20 cellular contexts compared by ENCODE assay signal in genomic region chr11:18265949-18266348, GRCh38. TPM values are rescaled to one million over a fixed set of nuclear protein-coding genes. Genes with fewer than 3 reads are reported as not detected.
A peak's percentile ranks its signal among the peaks of the same experiment; 100 is the strongest.
DNase-seq lines count a peak whose midpoint lies in the region; ATAC-seq and TF ChIP-seq lines count a peak whose summit lies in the region.
"Had no signal": no experiment of that assay in that cellular context is flagged by ENCODE, and none has a peak within 500 bp of the region (broad histone marks: within the 10 kb centered on the region; RNA-seq: fewer than 3 reads in every experiment).

SAA1 (plus strand) TSS chr11:18266264; CDS start chr11:18266888, 624 bp downstream.

- H3K9me3 Mint-ChIP-seq in activated CD8-positive, alpha-beta memory T cell treated with anti-CD3 and anti-CD28 coated beads, Interleukin-2, amount 10 ng/mL, durations not matched to agents 7 days and 5 days (ENCODE audit: low read depth): no peaks in the 10 kb centered on the region
- no peaks in the 10 kb centered on the region for H3K9me3 Mint-ChIP-seq in WTC11
- H3K9me3 Mint-ChIP-seq: activated T-helper 17 cell treated with anti-CD3 and anti-CD28 coated beads, Interleukin-2, amount 50 U/mL, for 72 hours; CD8-positive, alpha-beta memory T cell; natural killer cell treated with Interleukin-12 subunit alpha and Interleukin-12 subunit beta and Interleukin-15 and Interleukin-18, amount 100 ng/mL, for 72 hours had no signal

- no peak for ATAC-seq in activated CD8-positive, alpha-beta memory T cell treated with anti-CD3 and anti-CD28 coated beads, Interleukin-2, amount 10 ng/mL, durations not matched to agents 7 days and 5 days
- ATAC-seq in WTC11: no peak
- ATAC-seq: activated T-helper 17 cell treated with anti-CD3 and anti-CD28 coated beads, Interleukin-2, amount 50 U/mL, for 72 hours; HCT116; natural killer cell treated with Interleukin-12 subunit alpha and Interleukin-12 subunit beta and Interleukin-15 and Interleukin-18, amount 100 ng/mL, for 72 hours had no signal

- POLR2A ChIA-PET in WTC11 (lab: Charles Lee): no interaction called here

- H3K4me1 Mint-ChIP-seq in activated CD8-positive, alpha-beta memory T cell treated with anti-CD3 and anti-CD28 coated beads, Interleukin-2, amount 10 ng/mL, durations not matched to agents 7 days and 5 days: peaks cover 36% of the 10 kb centered on the region
- peaks cover 7% of the 10 kb centered on the region; the same call in 1 of the 2 replicates for H3K4me1 Mint-ChIP-seq in WTC11

- H3K27ac Mint-ChIP-seq in activated CD8-positive, alpha-beta memory T cell treated with anti-CD3 and anti-CD28 coated beads, Interleukin-2, amount 10 ng/mL, durations not matched to agents 7 days and 5 days: peak within 1 kb of the TSS; percentile 31
- H3K27ac Mint-ChIP-seq in WTC11: no peak within 1 kb of the TSS
- H3K27ac Mint-ChIP-seq: activated T-helper 17 cell treated with anti-CD3 and anti-CD28 coated beads, Interleukin-2, amount 50 U/mL, for 72 hours had no signal

- H3K36me3 Mint-ChIP-seq in activated CD8-positive, alpha-beta memory T cell treated with anti-CD3 and anti-CD28 coated beads, Interleukin-2, amount 10 ng/mL, durations not matched to agents 7 days and 5 days: peaks cover 3% of the 10 kb centered on the region
- no peaks in the 10 kb centered on the region for H3K36me3 Mint-ChIP-seq in WTC11
- H3K36me3 Mint-ChIP-seq: CD8-positive, alpha-beta memory T cell; natural killer cell treated with Interleukin-12 subunit alpha and Interleukin-12 subunit beta and Interleukin-15 and Interleukin-18, amount 100 ng/mL, for 72 hours had no signal

- peaks cover 5% of the 10 kb centered on the region for H3K27me3 Mint-ChIP-seq in activated CD8-positive, alpha-beta memory T cell treated with anti-CD3 and anti-CD28 coated beads, Interleukin-2, amount 10 ng/mL, durations not matched to agents 7 days and 5 days
- H3K27me3 Mint-ChIP-seq in WTC11 (ENCODE audit: low read depth): no peaks in the 10 kb centered on the region
- H3K27me3 Mint-ChIP-seq: activated T-helper 17 cell treated with anti-CD3 and anti-CD28 coated beads, Interleukin-2, amount 50 U/mL, for 72 hours; CD8-positive, alpha-beta memory T cell had no signal

- CTCF ChIA-PET in activated CD8-positive, alpha-beta memory T cell treated with anti-CD3 and anti-CD28 coated beads, Interleukin-2, amount 10 ng/mL, durations not matched to agents 7 days and 5 days (lab: Charles Lee): no interaction called here
- CTCF ChIA-PET in WTC11 (lab: Charles Lee): interaction anchor here (1.0 to 2.4 kb wide), 4 partner anchors 22 to 456 kb away, joined by 4 to 7 read pairs (median 4); no protein-coding TSS in a partner anchor

- DNase-seq in activated CD8-positive, alpha-beta memory T cell treated with anti-CD3 and anti-CD28 coated beads, Interleukin-2, amount 10 ng/mL, durations not matched to agents 7 days and 5 days: no peak
- DNase-seq in activated CD8-positive, alpha-beta memory T cell treated with anti-CD3 and anti-CD28 coated beads for 24 hours: no peak
- peak; percentile 62 for DNase-seq in fibroblast of gingiva (ENCODE audit: low read depth)
- no peak for DNase-seq in mucosa of gallbladder (ENCODE audit: low spot score)
- DNase-seq in WTC11 (ENCODE audit: low spot score): no peak
- DNase-seq in NOMO-1 (lab: John Stamatoyannopoulos, UW; ENCODE audit: unreplicated experiment in 2 of 2): no peak
- no peak for DNase-seq in DMS53 (lab: John Stamatoyannopoulos, UW)
- no peak for DNase-seq in KG1 (lab: John Stamatoyannopoulos, UW)
- DNase-seq: 8988T; activated CD4-positive, alpha-beta T cell treated with anti-CD3 and anti-CD28 coated beads, Interleukin-2, amount 50 U/mL, for 48 hours; CD8-positive, alpha-beta memory T cell; glutamatergic neuron; NCI-H2029; right cardiac atrium; Right ventricle myocardium superior; stimulated activated CD4-positive, alpha-beta T cell treated with anti-CD3 and anti-CD28 coated beads, Interleukin-4, amount 100 ng/mL, for 1 hour; T-helper 9 cell had no signal

- TF ChIP-seq CTCF in WTC11 (IDR thresholded peaks at IDR 0.05): no peak

- H3K4me3 Mint-ChIP-seq in activated CD8-positive, alpha-beta memory T cell treated with anti-CD3 and anti-CD28 coated beads, Interleukin-2, amount 10 ng/mL, durations not matched to agents 7 days and 5 days: no peak within 1 kb of the TSS
- H3K4me3 Mint-ChIP-seq in WTC11: no peak within 1 kb of the TSS

TF ChIP-seq in WTC11, 78 proteins besides CTCF, POLR2A, EP300 and RAD21 (continues in another document):
- no peak for TF ChIP-seq E2F1 (CRISPR knock-in tag; IDR thresholded peaks at IDR 0.05)
- no peak for TF ChIP-seq ZNF423 (CRISPR knock-in tag; IDR thresholded peaks at IDR 0.05)
- TF ChIP-seq, protein P1, sequence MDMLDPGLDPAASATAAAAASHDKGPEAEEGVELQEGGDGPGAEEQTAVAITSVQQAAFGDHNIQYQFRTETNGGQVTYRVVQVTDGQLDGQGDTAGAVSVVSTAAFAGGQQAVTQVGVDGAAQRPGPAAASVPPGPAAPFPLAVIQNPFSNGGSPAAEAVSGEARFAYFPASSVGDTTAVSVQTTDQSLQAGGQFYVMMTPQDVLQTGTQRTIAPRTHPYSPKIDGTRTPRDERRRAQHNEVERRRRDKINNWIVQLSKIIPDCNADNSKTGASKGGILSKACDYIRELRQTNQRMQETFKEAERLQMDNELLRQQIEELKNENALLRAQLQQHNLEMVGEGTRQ (CRISPR knock-in tag; IDR thresholded peaks at IDR 0.05): no peak
- no peak for TF ChIP-seq ZNF232 (CRISPR knock-in tag; IDR thresholded peaks at IDR 0.05)
- no peak for TF ChIP-seq ZNF138 (CRISPR knock-in tag; conservative IDR thresholded peaks at IDR 0.05)
- no peak for TF ChIP-seq NR1H2 (CRISPR knock-in tag; IDR thresholded peaks at IDR 0.05)
- TF ChIP-seq ZNF532 (CRISPR knock-in tag; IDR thresholded peaks at IDR 0.05; ENCODE audit: borderline replicate concordance): no peak
- TF ChIP-seq, protein P2, sequence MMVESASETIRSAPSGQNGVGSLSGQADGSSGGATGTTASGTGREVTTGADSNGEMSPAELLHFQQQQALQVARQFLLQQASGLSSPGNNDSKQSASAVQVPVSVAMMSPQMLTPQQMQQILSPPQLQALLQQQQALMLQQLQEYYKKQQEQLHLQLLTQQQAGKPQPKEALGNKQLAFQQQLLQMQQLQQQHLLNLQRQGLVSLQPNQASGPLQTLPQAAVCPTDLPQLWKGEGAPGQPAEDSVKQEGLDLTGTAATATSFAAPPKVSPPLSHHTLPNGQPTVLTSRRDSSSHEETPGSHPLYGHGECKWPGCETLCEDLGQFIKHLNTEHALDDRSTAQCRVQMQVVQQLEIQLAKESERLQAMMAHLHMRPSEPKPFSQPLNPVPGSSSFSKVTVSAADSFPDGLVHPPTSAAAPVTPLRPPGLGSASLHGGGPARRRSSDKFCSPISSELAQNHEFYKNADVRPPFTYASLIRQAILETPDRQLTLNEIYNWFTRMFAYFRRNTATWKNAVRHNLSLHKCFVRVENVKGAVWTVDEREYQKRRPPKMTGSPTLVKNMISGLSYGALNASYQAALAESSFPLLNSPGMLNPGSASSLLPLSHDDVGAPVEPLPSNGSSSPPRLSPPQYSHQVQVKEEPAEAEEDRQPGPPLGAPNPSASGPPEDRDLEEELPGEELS (CRISPR knock-in tag; IDR thresholded peaks at IDR 0.05): no peak
- TF ChIP-seq, protein P3, sequence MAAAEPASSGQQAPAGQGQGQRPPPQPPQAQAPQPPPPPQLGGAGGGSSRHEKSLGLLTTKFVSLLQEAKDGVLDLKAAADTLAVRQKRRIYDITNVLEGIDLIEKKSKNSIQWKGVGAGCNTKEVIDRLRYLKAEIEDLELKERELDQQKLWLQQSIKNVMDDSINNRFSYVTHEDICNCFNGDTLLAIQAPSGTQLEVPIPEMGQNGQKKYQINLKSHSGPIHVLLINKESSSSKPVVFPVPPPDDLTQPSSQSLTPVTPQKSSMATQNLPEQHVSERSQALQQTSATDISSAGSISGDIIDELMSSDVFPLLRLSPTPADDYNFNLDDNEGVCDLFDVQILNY (CRISPR knock-in tag; IDR thresholded peaks at IDR 0.05): no peak

RNA-seq across cellular contexts. Expression of gene SAA1, which starts in this region (rescaled TPM):
- total RNA-seq in activated CD8-positive, alpha-beta memory T cell treated with anti-CD3 and anti-CD28 coated beads, Interleukin-2, amount 10 ng/mL, durations not matched to agents 7 days and 5 days: not detected
- 19.3 TPM for total RNA-seq in mucosa of gallbladder
- 7.7 to 12.8 TPM (median 8.8 TPM) in 3 replicates for total RNA-seq in WTC11 (2021)
- total RNA-seq: activated T-helper 17 cell treated with anti-CD3 and anti-CD28 coated beads, Interleukin-2, amount 50 U/mL, for 72 hours; CD8-positive, alpha-beta memory T cell; natural killer cell treated with Interleukin-12 subunit alpha and Interleukin-12 subunit beta and Interleukin-15 and Interleukin-18, amount 100 ng/mL, for 72 hours had no signal
